In genomic region chr6:22668717-22669116, GRCh38 we compare ENCODE assay signal across 15 cellular contexts.
DNase-seq lines count a peak whose midpoint lies in the region; ATAC-seq and TF ChIP-seq lines count a peak whose summit lies in the region.
"Had no signal": no experiment of that assay in that cellular context is flagged by ENCODE, and none has a peak within 500 bp of the region (broad histone marks: within the 10 kb centered on the region; RNA-seq: fewer than 3 reads in every experiment).

No MANE protein-coding gene starts in this region.

- no peak for DNase-seq in Right ventricle myocardium inferior (ENCODE audit: missing footprints)
- DNase-seq in right atrium auricular region (ENCODE audit: low spot score), result no peak
- peak in 1 of 5 donors; percentile 15 for DNase-seq in heart left ventricle
- DNase-seq in mesothelial cell of epicardium (ENCODE audit: low spot score in 2 of 2, unreplicated experiment in 2 of 2), result no peak
- no peak for DNase-seq in body of pancreas
- DNase-seq in lower lobe of right lung, result no peak
- DNase-seq in SW 1271 (lab: John Stamatoyannopoulos, UW), result no peak
- DNase-seq: AML-193; Caco-2; CD4-positive, alpha-beta T cell; GM23248; HCEC 1CT had no signal

- no peak overlapping the region for H3K4me3 ChIP-seq in right atrium auricular region
- no peak overlapping the region for H3K4me3 ChIP-seq in heart left ventricle
- no peak overlapping the region for H3K4me3 ChIP-seq in body of pancreas
- no peak overlapping the region for H3K4me3 ChIP-seq in lower lobe of right lung
- H3K4me3 ChIP-seq: A549, GM23248 had no signal

- no peaks in the 10 kb centered on the region for H3K27me3 Mint-ChIP-seq in mesothelial cell of epicardium (ENCODE audit: low read depth)
- H3K27me3 Mint-ChIP-seq: CD4-positive, alpha-beta T cell had no signal

- H3K4me3 Mint-ChIP-seq in mesothelial cell of epicardium, result no peak overlapping the region
- H3K4me3 Mint-ChIP-seq: CD4-positive, alpha-beta T cell had no signal

- intact Hi-C loops in Right ventricle myocardium inferior (cut with DNase I) (loop anchor here (5.0 kb wide), 5 partner anchors 56 to 1081 kb away; no protein-coding TSS in a partner anchor), heart left ventricle (cut with DNase I) (loop anchor here in 3 of 10 donors (10.0 kb wide), 3 partner anchors 56 to 194 kb away; no protein-coding TSS in a partner anchor), body of pancreas (cut with DNase I) (no loop called here), lower lobe of right lung (cut with DNase I) (no loop called here)

- H3K36me3 Mint-ChIP-seq in mesothelial cell of epicardium, result no peaks in the 10 kb centered on the region

- TF ChIP-seq CTCF in right atrium auricular region (IDR thresholded peaks at IDR 0.05) (no peak), heart left ventricle (IDR thresholded peaks at IDR 0.05) (no peak), mesothelial cell of epicardium (IDR thresholded peaks at IDR 0.05; ENCODE audit: unreplicated experiment) (no peak), body of pancreas (IDR thresholded peaks at IDR 0.05) (no peak), lower lobe of right lung (IDR thresholded peaks at IDR 0.05) (no peak)

- H3K4me1 Mint-ChIP-seq in mesothelial cell of epicardium, result peaks cover 27% of the 10 kb centered on the region

- peak overlapping the region; percentile 79 for H3K27ac Mint-ChIP-seq in mesothelial cell of epicardium
- H3K27ac Mint-ChIP-seq: CD4-positive, alpha-beta T cell had no signal

- TF ChIP-seq POLR2A in heart left ventricle (IDR thresholded peaks at IDR 0.05) (no peak), body of pancreas (IDR thresholded peaks at IDR 0.05) (no peak)

- ATAC-seq in Right ventricle myocardium inferior, result peak; percentile 53
- ATAC-seq in heart left ventricle, result peak; percentile 58 to 76 (median 60)
- ATAC-seq in body of pancreas, result no peak
- ATAC-seq in lower lobe of right lung, result no peak
- ATAC-seq: A549 had no signal

- H3K27ac ChIP-seq in right atrium auricular region, result peak overlapping the region in 1 of 2 donors; percentile 53
- peak overlapping the region in 10 of 12 donors; percentile 19 to 72 (median 62) for H3K27ac ChIP-seq in heart left ventricle
- no peak overlapping the region for H3K27ac ChIP-seq in body of pancreas
- H3K27ac ChIP-seq in lower lobe of right lung, result no peak overlapping the region
- H3K27ac ChIP-seq: 22Rv1, A549, C4-2B, GM23248 had no signal

- H3K36me3 ChIP-seq in right atrium auricular region (no peaks in the 10 kb centered on the region), heart left ventricle (no peaks in the 10 kb centered on the region), body of pancreas (replicated peaks in 1 of 2; ENCODE audit: insufficient read depth in 1 of 2, low read depth in 2 of 2) (no peaks in the 10 kb centered on the region), lower lobe of right lung (no peaks in the 10 kb centered on the region)

- H3K9me3 ChIP-seq in right atrium auricular region (no peaks in the 10 kb centered on the region), heart left ventricle (no peaks in the 10 kb centered on the region), body of pancreas (no peaks in the 10 kb centered on the region), lower lobe of right lung (no peaks in the 10 kb centered on the region)
- H3K9me3 ChIP-seq: A549, Caco-2 had no signal

- H3K9me3 Mint-ChIP-seq in mesothelial cell of epicardium, result no peaks in the 10 kb centered on the region
- H3K9me3 Mint-ChIP-seq: CD4-positive, alpha-beta T cell had no signal

- H3K4me1 ChIP-seq in right atrium auricular region (peaks cover 0 to 25% of the 10 kb centered on the region in 2 donors), heart left ventricle (peaks cover 0 to 61% (median 39%) of the 10 kb centered on the region in 12 donors), body of pancreas (no peaks in the 10 kb centered on the region), lower lobe of right lung (no peaks in the 10 kb centered on the region)
- H3K4me1 ChIP-seq: A549, Caco-2 had no signal

- 29 to 59% (median 37%) methylated on average over 3 of the region's 3 CpGs for WGBS in heart left ventricle, 4 donors
- WGBS in body of pancreas, 2 donors, result 79 to 86% methylated on average over 3 of the region's 3 CpGs

- H3K27me3 ChIP-seq in right atrium auricular region (no peaks in the 10 kb centered on the region), heart left ventricle (no peaks in the 10 kb centered on the region), body of pancreas (no peaks in the 10 kb centered on the region), lower lobe of right lung (ENCODE audit: low read depth) (no peaks in the 10 kb centered on the region)

Comparison
In these comparisons a context has a peak if more than half of its experiments do, and no peak if none do; other contexts are left out.
1. ATAC-seq: peak in Right ventricle myocardium inferior (single experiment) and heart left ventricle (4 of 4); none in body of pancreas (single experiment) and lower lobe of right lung (0 of 2).
2. H3K27ac ChIP-seq: peak in heart left ventricle (10 of 12); none in body of pancreas (0 of 4) and lower lobe of right lung (single experiment).